ENCODE assay signal across 10 cellular contexts in genomic region chr15:37015025-37015424, GRCh38.
DNase-seq lines count a peak whose midpoint lies in the region; ATAC-seq, FAIRE-seq and TF ChIP-seq lines count a peak whose summit lies in the region.
"Had no signal": no experiment of that assay in that cellular context is flagged by ENCODE, and none has a peak within 500 bp of the region (broad histone marks: within the 10 kb centered on the region; RNA-seq: fewer than 3 reads in every experiment).

No MANE protein-coding gene starts in this region.

- no peaks in the 10 kb centered on the region for H4K20me1 ChIP-seq in OCI-LY7 (ENCODE audit: insufficient read depth, low read length)

- H3K9me3 Mint-ChIP-seq in progenitor cell of endocrine pancreas (ENCODE audit: low read depth): no peaks in the 10 kb centered on the region
- peaks cover 5% of the 10 kb centered on the region for H3K9me3 Mint-ChIP-seq in activated CD4-positive, alpha-beta memory T cell treated with anti-CD3 and anti-CD28 coated beads, Interleukin-2, amount 10 ng/mL, durations not matched to agents 7 days and 5 days

- no peak overlapping the region; the same call in 1 of the 2 replicates for H2AFZ ChIP-seq in OCI-LY7 (ENCODE audit: low read length)

- peaks cover 50% of the 10 kb centered on the region for H3K4me1 Mint-ChIP-seq in progenitor cell of endocrine pancreas (ENCODE audit: low read depth)
- no peaks in the 10 kb centered on the region for H3K4me1 Mint-ChIP-seq in activated CD4-positive, alpha-beta memory T cell treated with anti-CD3 and anti-CD28 coated beads, Interleukin-2, amount 10 ng/mL, durations not matched to agents 7 days and 5 days

- H3K9me3 ChIP-seq in OCI-LY7 (ENCODE audit: low read length): no peaks in the 10 kb centered on the region

- no peak for TF ChIP-seq CTCF in OCI-LY7 (conservative IDR thresholded peaks at IDR 0.05; ENCODE audit: low read length)
- no peak for TF ChIP-seq CTCF in progenitor cell of endocrine pancreas (IDR thresholded peaks at IDR 0.05; ENCODE audit: unreplicated experiment)

- no TSS peak for BruUV-seq in OCI-LY7 (replicated peaks; lab: Mats Ljungman, UMichigan)

- no peak overlapping the region for H3K4me3 Mint-ChIP-seq in progenitor cell of endocrine pancreas (ENCODE audit: low read depth)
- H3K4me3 Mint-ChIP-seq in activated CD4-positive, alpha-beta memory T cell treated with anti-CD3 and anti-CD28 coated beads, Interleukin-2, amount 10 ng/mL, durations not matched to agents 7 days and 5 days: no peak overlapping the region

- H3K27me3 Mint-ChIP-seq in progenitor cell of endocrine pancreas: no peaks in the 10 kb centered on the region
- no peaks in the 10 kb centered on the region for H3K27me3 Mint-ChIP-seq in activated CD4-positive, alpha-beta memory T cell treated with anti-CD3 and anti-CD28 coated beads, Interleukin-2, amount 10 ng/mL, durations not matched to agents 7 days and 5 days

- H3K4me1 ChIP-seq in OCI-LY7 (ENCODE audit: insufficient read depth, low read length, poor library complexity, severe bottlenecking): peaks cover 24% of the 10 kb centered on the region

- H3K36me3 ChIP-seq in OCI-LY7 (ENCODE audit: insufficient read depth, low read length): no peaks in the 10 kb centered on the region

- no peak overlapping the region for H3K4me3 ChIP-seq in OCI-LY7 (ENCODE audit: low read depth, low read length, poor library complexity, severe bottlenecking)

- DNase-seq in GM12892 (ENCODE audit: insufficient read length) (no peak), OCI-LY7 (ENCODE audit: low spot score) (peak; percentile 53), fibroblast of peridontal ligament (ENCODE audit: extremely low read depth) (peak; percentile 71), progenitor cell of endocrine pancreas (ENCODE audit: low spot score, unreplicated experiment) (no peak), NCI-H187 (lab: John Stamatoyannopoulos, UW) (no peak), erythroblast (lab: John Stamatoyannopoulos, UW) (no peak)
- no peak for DNase-seq in activated CD4-positive, alpha-beta memory T cell treated with anti-CD3 and anti-CD28 coated beads, Interleukin-2, amount 10 ng/mL, durations not matched to agents 7 days and 5 days
- DNase-seq: activated CD8-positive, alpha-beta memory T cell treated with anti-CD3 and anti-CD28 coated beads, Interleukin-2, amount 50 U/mL, for 48 hours; SHP77 had no signal

- POLR2A ChIA-PET in OCI-LY7 (lab: Charles Lee): interaction anchor here (0.6 to 1.6 kb wide), 5 partner anchors 13 to 23 kb away, joined by 3 to 5 read pairs (median 4); no protein-coding TSS in a partner anchor
- POLR2A ChIA-PET in activated CD4-positive, alpha-beta memory T cell treated with anti-CD3 and anti-CD28 coated beads, Interleukin-2, amount 10 ng/mL, durations not matched to agents 7 days and 5 days (lab: Charles Lee): no interaction called here

- peaks cover 9% of the 10 kb centered on the region for H3K36me3 Mint-ChIP-seq in progenitor cell of endocrine pancreas (ENCODE audit: insufficient read depth)
- H3K36me3 Mint-ChIP-seq in activated CD4-positive, alpha-beta memory T cell treated with anti-CD3 and anti-CD28 coated beads, Interleukin-2, amount 10 ng/mL, durations not matched to agents 7 days and 5 days (ENCODE audit: low read depth): no peaks in the 10 kb centered on the region

- no peaks in the 10 kb centered on the region for H3K79me2 ChIP-seq in OCI-LY7 (ENCODE audit: insufficient read depth, low read depth, low read length)

- H3K9me2 ChIP-seq in OCI-LY7 (ENCODE audit: insufficient read depth, low read length): no peaks in the 10 kb centered on the region

- H3K27ac Mint-ChIP-seq in progenitor cell of endocrine pancreas: peak overlapping the region; percentile 81
- no peak overlapping the region for H3K27ac Mint-ChIP-seq in activated CD4-positive, alpha-beta memory T cell treated with anti-CD3 and anti-CD28 coated beads, Interleukin-2, amount 10 ng/mL, durations not matched to agents 7 days and 5 days

- peak overlapping the region; percentile 59 for H3K4me2 ChIP-seq in OCI-LY7 (ENCODE audit: low read length)

- peak; percentile 76 for FAIRE-seq in GM12892 (lab: Jason Lieb, UNC)

- intact Hi-C loops in OCI-LY7 (cut with micrococcal nuclease; ENCODE audit: unreplicated experiment): no loop called here

- no peak for ATAC-seq in GM18907 (IDR thresholded peaks at IDR 0.05; ENCODE audit: unreplicated experiment)

- no peak overlapping the region for H3K27ac ChIP-seq in OCI-LY7 (ENCODE audit: low read depth, low read length, poor library complexity, severe bottlenecking)

- CTCF ChIA-PET in OCI-LY7 (lab: Charles Lee; ENCODE audit: unreplicated experiment): no interaction called here
- CTCF ChIA-PET in activated CD4-positive, alpha-beta memory T cell treated with anti-CD3 and anti-CD28 coated beads, Interleukin-2, amount 10 ng/mL, durations not matched to agents 7 days and 5 days (lab: Charles Lee): interaction anchor here (0.7 kb wide), 1 partner anchor 289 kb away, joined by 3 read pairs; no protein-coding TSS in a partner anchor

- no peak for TF ChIP-seq POLR2A in GM12892 (IDR thresholded peaks at IDR 0.05; ENCODE audit: low read depth, low read length)
- TF ChIP-seq POLR2A in erythroblast (IDR thresholded peaks at IDR 0.05; ENCODE audit: low read length): no peak

Comparison
In these comparisons a context has a peak if more than half of its experiments do, and no peak if none do; other contexts are left out.
1. DNase-seq: peak in OCI-LY7 (single experiment) and fibroblast of peridontal ligament (single experiment); none in GM12892 (single experiment), progenitor cell of endocrine pancreas (single experiment), NCI-H187 (0 of 2), activated CD4-positive, alpha-beta memory T cell treated with anti-CD3 and anti-CD28 coated beads, Interleukin-2, amount 10 ng/mL, durations not matched to agents 7 days and 5 days (single experiment) and erythroblast (0 of 2).